Comparison of ENCODE assay signal across 25 cellular contexts in genomic region chr9:130955947-130956621, GRCh38. TPM values are rescaled to one million over a fixed set of nuclear protein-coding genes. Genes with fewer than 3 reads are reported as not detected.
DNase-seq lines count a peak whose midpoint lies in the region; ATAC-seq, FAIRE-seq and TF ChIP-seq lines count a peak whose summit lies in the region.
"Had no signal": no experiment of that assay in that cellular context is flagged by ENCODE, and none has a peak within 500 bp of the region (broad histone marks: within the 10 kb centered on the region; RNA-seq: fewer than 3 reads in every experiment).

No MANE protein-coding gene starts in this region.

- no TSS peak for BruUV-seq in K562 (replicated peaks; lab: Mats Ljungman, UMichigan)

- no peak overlapping the region for H2BK120ac ChIP-seq in neuronal stem cell (ENCODE audit: low read depth, low read length)

- H3K27me3 ChIP-seq in K562 (ENCODE audit: control insufficient read depth in 2 of 2, insufficient read depth in 2 of 2, low read length in 2 of 2) (peaks cover 7 to 26% of the 10 kb centered on the region in 2 experiments; a peak in 4 of 5 replicates), neuronal stem cell (ENCODE audit: control insufficient read depth in 3 of 3, insufficient read depth in 3 of 3, low read depth in 1 of 3, low read length in 3 of 3) (peaks cover 0 to 2% (median 0%) of the 10 kb centered on the region in 3 experiments)
- H3K27me3 ChIP-seq: BE2C had no signal

- H3K18ac ChIP-seq in neuronal stem cell (ENCODE audit: low read length): peak overlapping the region; percentile 39

- H2AFZ ChIP-seq in K562 (ENCODE audit: low read depth, low read length) (no peak overlapping the region), neuronal stem cell (ENCODE audit: low read length) (peak overlapping the region; percentile 14)
- H2AFZ ChIP-seq: GM23338 had no signal

- CTCF ChIA-PET in K562 (lab: Yijun Ruan, JAX; ENCODE audit: low intra/inter-chr PET ratio): interaction anchor here (0.6 kb wide), 1 partner anchor 49 kb away, joined by 3 read pairs; no protein-coding TSS in a partner anchor

- peak overlapping the region; percentile 20 for H3K4me3 Mint-ChIP-seq in glutamatergic neuron (ENCODE audit: unreplicated experiment)
- H3K4me3 Mint-ChIP-seq: CD8-positive, alpha-beta memory T cell; GM23338; HFFc6 had no signal

- H3K4me2 ChIP-seq in K562 (ENCODE audit: insufficient read depth, low read length): no peak overlapping the region
- H3K4me2 ChIP-seq in neuronal stem cell (ENCODE audit: insufficient read depth, low read length, poor library complexity, severe bottlenecking): no peak overlapping the region
- H3K4me2 ChIP-seq: GM23338 had no signal

- 2% methylated on average over 18 of the region's 18 CpGs for WGBS in K562 (ENCODE audit: insufficient coverage, low coverage, missing lambda C conversion rate)
- WGBS in neuronal stem cell (ENCODE audit: extremely low coverage in 2 of 2, insufficient read length in 2 of 2, insufficient replicate concordance in 1 of 2), 2 donors: no CpG with 5 or more reads among the region's 18 CpGs

- no peak for FAIRE-seq in K562 (lab: Jason Lieb, UNC)
- FAIRE-seq: A204.1, GM12878, H54 had no signal

- H3K4me1 Mint-ChIP-seq in glutamatergic neuron (ENCODE audit: low read depth, unreplicated experiment): peaks cover 7% of the 10 kb centered on the region
- H3K4me1 Mint-ChIP-seq: CD4-positive, CD25-positive, alpha-beta regulatory T cell had no signal

- H4K8ac ChIP-seq in neuronal stem cell (ENCODE audit: low read depth, low read length): no peak overlapping the region

- no peaks in the 10 kb centered on the region for H4K20me1 ChIP-seq in K562 (replicated peaks; ENCODE audit: control insufficient read depth, insufficient read depth, low read length)

- peak overlapping the region; percentile 7 for H2BK12ac ChIP-seq in neuronal stem cell (ENCODE audit: low read length)

- H3K4me1 ChIP-seq in K562 (replicated peaks in 1 of 2; ENCODE audit: control insufficient read depth in 2 of 2, insufficient read depth in 2 of 2, low read length in 2 of 2) (peaks cover 0 to 4% of the 10 kb centered on the region in 2 experiments; a peak in 1 of 5 replicates), neuronal stem cell (ENCODE audit: control insufficient read depth in 2 of 2, insufficient read depth in 1 of 2, low read depth in 1 of 2, low read length in 2 of 2) (peaks cover 3 to 6% of the 10 kb centered on the region in 2 donors)
- H3K4me1 ChIP-seq: BE2C had no signal

- intact Hi-C loops in K562 (cut with micrococcal nuclease): no loop called here
- intact Hi-C loops in Right ventricle myocardium inferior (cut with DNase I): no loop called here

- H3K4me3 ChIP-seq in K562 (no peak overlapping the region), neuronal stem cell (ENCODE audit: low read length in 2 of 2) (no peak overlapping the region)
- H3K4me3 ChIP-seq: GM12878, GM23338 had no signal

- H3K14ac ChIP-seq in neuronal stem cell (ENCODE audit: low read length): no peak overlapping the region

- no peak overlapping the region for H4K91ac ChIP-seq in neuronal stem cell (ENCODE audit: low read depth, low read length, poor library complexity)

- TF ChIP-seq CTCF in K562 (IDR thresholded peaks at IDR 0.05 in 2 of 3, conservative IDR thresholded peaks at IDR 0.05 in 1 of 3; ENCODE audit: insufficient read depth in 2 of 3, low read depth in 1 of 3, low read length in 3 of 3) (no peak), glutamatergic neuron (IDR thresholded peaks at IDR 0.05; ENCODE audit: partially characterized antibody, unreplicated experiment) (no peak)

- in situ Hi-C loops in K562 (cut with MboI): no loop called here

- H3K9me3 ChIP-seq in K562 (replicated peaks; ENCODE audit: control insufficient read depth, insufficient read depth, low read depth, low read length) (peaks cover 26% of the 10 kb centered on the region), neuronal stem cell (replicated peaks in 1 of 2; ENCODE audit: control insufficient read depth in 2 of 2, insufficient read depth in 1 of 2, low read depth in 1 of 2, low read length in 2 of 2) (peaks cover 0 to 5% of the 10 kb centered on the region in 2 donors)
- H3K9me3 ChIP-seq: BE2C had no signal

- no peak overlapping the region for H3K27ac ChIP-seq in K562 (ENCODE audit: extremely low read depth, low read depth, low read length)
- no peak overlapping the region for H3K27ac ChIP-seq in neuronal stem cell (replicated peaks; ENCODE audit: low read length)

- H3K9ac ChIP-seq in K562 (ENCODE audit: insufficient read depth in 1 of 2, low read depth in 2 of 2, low read length in 2 of 2) (no peak overlapping the region), neuronal stem cell (ENCODE audit: low read depth, low read length, poor library complexity) (no peak overlapping the region)

- POLR2A ChIA-PET in K562 (lab: Yijun Ruan, JAX): interaction anchor here (0.5 to 3.0 kb wide), 18 partner anchors 9 to 218 kb away, joined by 3 to 18 read pairs (median 4); no protein-coding TSS in a partner anchor

- H3K36me3 ChIP-seq in K562 (ENCODE audit: control insufficient read depth, insufficient read depth, low read length): no peaks in the 10 kb centered on the region
- no peaks in the 10 kb centered on the region for H3K36me3 ChIP-seq in neuronal stem cell (replicated peaks in 1 of 2; ENCODE audit: control insufficient read depth in 2 of 2, insufficient read depth in 2 of 2, low read length in 2 of 2)
- H3K36me3 ChIP-seq: BE2C had no signal

- TF ChIP-seq EP300 in K562 (IDR thresholded peaks at IDR 0.05; ENCODE audit: low read length): no peak

- ATAC-seq in K562 (no peak), HG02885 (IDR thresholded peaks at IDR 0.05; ENCODE audit: poor library complexity, unreplicated experiment) (no peak), Right ventricle myocardium inferior (no peak)
- ATAC-seq: GM12878, GM23338 had no signal

- H2AK5ac ChIP-seq in neuronal stem cell (ENCODE audit: low read depth, low read length): peak overlapping the region; percentile 6

- no peak overlapping the region for H3K4ac ChIP-seq in neuronal stem cell (ENCODE audit: low read length)

- H3K27me3 Mint-ChIP-seq in glutamatergic neuron (ENCODE audit: unreplicated experiment): no peaks in the 10 kb centered on the region

- peak in 3 of 4 experiments; percentile 56 to 57 (median 56) for DNase-seq in K562 (ENCODE audit: extremely low read depth in 1 of 4, low spot score in 3 of 4)
- DNase-seq in glutamatergic neuron: no peak
- no peak for DNase-seq in neuronal stem cell (ENCODE audit: low spot score)
- DNase-seq in SKM-1 (lab: John Stamatoyannopoulos, UW; ENCODE audit: unreplicated experiment): no peak
- DNase-seq in Right ventricle myocardium inferior (ENCODE audit: missing footprints): no peak
- no peak for DNase-seq in NCI-H1694 treated with DMSO at 0.1 percent for 48 hours (lab: John Stamatoyannopoulos, UW)
- DNase-seq: ACHN; BE2C; C1 segment of cervical spinal cord; CD4-positive, CD25-positive, alpha-beta regulatory T cell; CD8-positive, alpha-beta memory T cell; COR-L47; DMS 273 treated with DMSO at 0.1 percent for 48 hours; DMS53; DND-41; EL; HCEC 1CT; HFFc6 had no signal

- no peak for TF ChIP-seq POLR2A in K562 (conservative IDR thresholded peaks at IDR 0.05)

- H3K79me1 ChIP-seq in neuronal stem cell (ENCODE audit: low read depth, low read length): no peaks in the 10 kb centered on the region

- H3K36me3 Mint-ChIP-seq in glutamatergic neuron (ENCODE audit: unreplicated experiment): no peaks in the 10 kb centered on the region
- H3K36me3 Mint-ChIP-seq: CD4-positive, CD25-positive, alpha-beta regulatory T cell; CD8-positive, alpha-beta memory T cell had no signal

- no peak for TF ChIP-seq RAD21 in K562 (CRISPR knock-in tag; conservative IDR thresholded peaks at IDR 0.05 in 1 of 2, IDR thresholded peaks at IDR 0.05 in 1 of 2)

- peaks cover 4% of the 10 kb centered on the region for H3K9me3 Mint-ChIP-seq in glutamatergic neuron (ENCODE audit: unreplicated experiment)

- H3K79me2 ChIP-seq in K562 (ENCODE audit: control insufficient read depth, insufficient read depth, low read length): no peaks in the 10 kb centered on the region

- no peak overlapping the region for H3K27ac Mint-ChIP-seq in glutamatergic neuron (ENCODE audit: unreplicated experiment)
- H3K27ac Mint-ChIP-seq: CD4-positive, CD25-positive, alpha-beta regulatory T cell; CD8-positive, alpha-beta memory T cell; GM23338; HFFc6 had no signal

- no peak overlapping the region for H2BK15ac ChIP-seq in neuronal stem cell (ENCODE audit: low read length)

- H3K23ac ChIP-seq in neuronal stem cell (ENCODE audit: low read depth, low read length, poor library complexity): peak overlapping the region; percentile 60

- no peaks in the 10 kb centered on the region for H3K9me1 ChIP-seq in K562 (ENCODE audit: control insufficient read depth, insufficient read depth, low read length)

- H2BK5ac ChIP-seq in neuronal stem cell (ENCODE audit: low read length): no peak overlapping the region

RNA-seq across cellular contexts. Expression of gene FIBCD1, which starts 17.0 kb away (rescaled TPM):
- 0.21 TPM in 1 of 2 replicates, not detected in the other for total RNA-seq in K562 (2011; cell fraction: chromatin; rRNA removed; ENCODE audit: low replicate concordance)
- not detected in 2 replicates for total RNA-seq in K562 (2011; cell fraction: nucleolus; rRNA removed)
- not detected in 2 replicates for total RNA-seq in K562 (2011; cell fraction: nucleoplasm; rRNA removed)
- total RNA-seq in K562 (2014; rRNA removed) (1.00 and 2.1 TPM in 2 replicates), K562 (2014; rRNA removed; fragmentation: Illumina TruSeq; extraction: Trizol) (0.95 TPM in 1 of 2 replicates, not detected in the other), K562 (2015; rRNA removed; fragmentation: Illumina TruSeq; extraction: Trizol) (not detected in 2 replicates), K562 (2021) (0.71 and 1.5 TPM in 2 replicates), glutamatergic neuron (ENCODE audit: unreplicated experiment) (not detected), Right ventricle myocardium inferior (0.57 TPM)
- polyA plus RNA-seq in K562 (2011; rRNA removed) (0.79 and 1.2 TPM in 2 replicates), K562 (2014; fragmentation: Illumina TruSeq; extraction: Trizol) (not detected in 2 replicates), K562 (2014; fragmentation: Nextera tagmentation; extraction: Ambion mirVana) (not detected), K562 (2014; rRNA removed) (0.53 and 2.7 TPM in 2 replicates)
- 2.1 and 3.8 TPM in 2 replicates for polyA plus RNA-seq in K562 (2011; cell fraction: cytosol; rRNA removed)
- 1.2 TPM in 2 replicates for polyA plus RNA-seq in K562 (2011; cell fraction: nucleus; rRNA removed)
- 0.91 and 1.3 TPM in 2 replicates for polyA plus RNA-seq in K562 (2012)
- polyA minus RNA-seq in K562 (2011; rRNA and poly(A)+ RNA removed): not detected in 2 replicates
- polyA minus RNA-seq in K562 (2011; cell fraction: cytosol; rRNA and poly(A)+ RNA removed): not detected in 2 replicates
- polyA minus RNA-seq in K562 (2011; cell fraction: nucleus; rRNA and poly(A)+ RNA removed): 0.67 TPM in 1 of 2 replicates, not detected in the other
- polyA plus RNA-seq in neuronal stem cell (2013, experiment 1 of 2): 0.82 TPM
- 0.89 TPM for polyA plus RNA-seq in neuronal stem cell (2013, experiment 2 of 2)
- total RNA-seq: CD4-positive, CD25-positive, alpha-beta regulatory T cell; CD8-positive, alpha-beta memory T cell had no signal
- polyA plus RNA-seq: CD4-positive, CD25-positive, alpha-beta regulatory T cell; CD8-positive, alpha-beta memory T cell had no signal

RNA-seq across cellular contexts. Expression of gene LAMC3, which starts 52.9 kb away (rescaled TPM):
- total RNA-seq in K562 (2011; cell fraction: chromatin; rRNA removed; ENCODE audit: low replicate concordance): 0.69 TPM in 1 of 2 replicates, not detected in the other
- 0.26 and 0.33 TPM in 2 replicates for total RNA-seq in K562 (2011; cell fraction: nucleolus; rRNA removed)
- 0.22 TPM in 1 of 2 replicates, not detected in the other for total RNA-seq in K562 (2011; cell fraction: nucleoplasm; rRNA removed)
- total RNA-seq in K562 (2014; rRNA removed): not detected in 2 replicates
- total RNA-seq in K562 (2014; rRNA removed; fragmentation: Illumina TruSeq; extraction: Trizol): not detected in 2 replicates
- not detected in 2 replicates for total RNA-seq in K562 (2015; rRNA removed; fragmentation: Illumina TruSeq; extraction: Trizol)
- total RNA-seq in K562 (2021): 0.09 TPM in 1 of 2 replicates, not detected in the other
- polyA plus RNA-seq in K562 (2011; rRNA removed): 0.05 and 0.10 TPM in 2 replicates
- polyA plus RNA-seq in K562 (2011; cell fraction: cytosol; rRNA removed): 0.03 and 0.66 TPM in 2 replicates
- polyA plus RNA-seq in K562 (2011; cell fraction: nucleus; rRNA removed): 0.04 and 0.20 TPM in 2 replicates
- 0.03 and 0.07 TPM in 2 replicates for polyA plus RNA-seq in K562 (2012)
- polyA plus RNA-seq in K562 (2014; fragmentation: Illumina TruSeq; extraction: Trizol): not detected in 2 replicates
- not detected for polyA plus RNA-seq in K562 (2014; fragmentation: Nextera tagmentation; extraction: Ambion mirVana)
- not detected in 2 replicates for polyA plus RNA-seq in K562 (2014; rRNA removed)
- polyA minus RNA-seq in K562 (2011; rRNA and poly(A)+ RNA removed): not detected in 2 replicates
- not detected in 2 replicates for polyA minus RNA-seq in K562 (2011; cell fraction: cytosol; rRNA and poly(A)+ RNA removed)
- polyA minus RNA-seq in K562 (2011; cell fraction: nucleus; rRNA and poly(A)+ RNA removed): 0.27 TPM in 1 of 2 replicates, not detected in the other
- total RNA-seq in glutamatergic neuron (ENCODE audit: unreplicated experiment): 0.17 TPM
- polyA plus RNA-seq in neuronal stem cell (2013, experiment 1 of 2): 0.03 TPM
- 0.07 TPM for polyA plus RNA-seq in neuronal stem cell (2013, experiment 2 of 2)
- 0.22 TPM for total RNA-seq in Right ventricle myocardium inferior
- total RNA-seq: HFFc6, HT-29 had no signal
- polyA plus RNA-seq: CD8-positive, alpha-beta memory T cell; GM12878 had no signal

RNA-seq across cellular contexts. Expression of gene QRFP, which starts 59.5 kb away (rescaled TPM):
- not detected in 2 replicates for total RNA-seq in K562 (2011; cell fraction: chromatin; rRNA removed; ENCODE audit: low replicate concordance)
- not detected in 2 replicates for total RNA-seq in K562 (2011; cell fraction: nucleolus; rRNA removed)
- total RNA-seq in K562 (2011; cell fraction: nucleoplasm; rRNA removed): not detected in 2 replicates
- not detected in 2 replicates for total RNA-seq in K562 (2014; rRNA removed)
- not detected in 2 replicates for total RNA-seq in K562 (2014; rRNA removed; fragmentation: Illumina TruSeq; extraction: Trizol)
- not detected in 2 replicates for total RNA-seq in K562 (2015; rRNA removed; fragmentation: Illumina TruSeq; extraction: Trizol)
- not detected in 2 replicates for total RNA-seq in K562 (2021)
- polyA plus RNA-seq in K562 (2011; rRNA removed): not detected in 2 replicates
- polyA plus RNA-seq in K562 (2011; cell fraction: cytosol; rRNA removed): not detected in 2 replicates
- polyA plus RNA-seq in K562 (2011; cell fraction: nucleus; rRNA removed): not detected in 2 replicates
- polyA plus RNA-seq in K562 (2012): 0.51 and 0.70 TPM in 2 replicates
- not detected in 2 replicates for polyA plus RNA-seq in K562 (2014; fragmentation: Illumina TruSeq; extraction: Trizol)
- not detected for polyA plus RNA-seq in K562 (2014; fragmentation: Nextera tagmentation; extraction: Ambion mirVana)
- polyA plus RNA-seq in K562 (2014; rRNA removed): not detected in 2 replicates
- not detected in 2 replicates for polyA minus RNA-seq in K562 (2011; rRNA and poly(A)+ RNA removed)
- polyA minus RNA-seq in K562 (2011; cell fraction: cytosol; rRNA and poly(A)+ RNA removed): not detected in 2 replicates
- polyA minus RNA-seq in K562 (2011; cell fraction: nucleus; rRNA and poly(A)+ RNA removed): not detected in 2 replicates
- total RNA-seq in glutamatergic neuron (ENCODE audit: unreplicated experiment): not detected
- polyA plus RNA-seq in neuronal stem cell (2013, experiment 1 of 2): not detected
- not detected for polyA plus RNA-seq in neuronal stem cell (2013, experiment 2 of 2)
- total RNA-seq in Right ventricle myocardium inferior: not detected
- total RNA-seq: CD4-positive, CD25-positive, alpha-beta regulatory T cell; CD8-positive, alpha-beta memory T cell; G401; GM12878; GM23338; HFFc6; HT-29 had no signal
- polyA plus RNA-seq: CD4-positive, CD25-positive, alpha-beta regulatory T cell; CD8-positive, alpha-beta memory T cell; GM12878; GM23338 had no signal

Comparison
In these comparisons a context has a peak if more than half of its experiments do, and no peak if none do; other contexts are left out.
1. DNase-seq: peak in K562 (3 of 4); none in glutamatergic neuron (single experiment), neuronal stem cell (single experiment), SKM-1 (single experiment), Right ventricle myocardium inferior (single experiment) and NCI-H1694 treated with DMSO at 0.1 percent for 48 hours (single experiment).